ENCODE assay signal across 15 cellular contexts in the genomic region with DNA sequence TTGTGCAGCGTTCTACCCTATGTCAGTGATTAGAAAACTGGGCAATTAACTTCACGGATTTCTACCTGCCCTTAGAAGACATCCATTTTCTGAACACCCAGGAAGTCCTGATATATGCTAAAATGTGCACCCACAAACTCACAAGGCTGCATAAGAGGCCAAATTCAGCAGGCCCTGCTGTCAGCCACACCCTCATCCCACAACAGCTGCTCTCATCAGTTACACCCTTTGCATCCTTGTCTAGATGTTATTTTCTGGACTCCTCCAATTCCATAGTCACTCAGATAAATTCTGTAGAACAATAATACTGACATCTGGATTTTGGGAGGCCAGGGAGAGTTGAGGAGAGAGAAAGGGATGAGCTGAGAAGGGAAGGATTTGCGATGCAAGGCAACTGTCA.
DNase-seq lines count a peak whose midpoint lies in the region; ATAC-seq and TF ChIP-seq lines count a peak whose summit lies in the region.
"Had no signal": no experiment of that assay in that cellular context is flagged by ENCODE, and none has a peak within 500 bp of the region (broad histone marks: within the 10 kb centered on the region; RNA-seq: fewer than 3 reads in every experiment).

No MANE protein-coding gene starts in this region.

- no peak for TF ChIP-seq EP300 in esophagus muscularis mucosa (IDR thresholded peaks at IDR 0.05)

- WGBS in esophagus muscularis mucosa = 98% methylated on average over 3 of the region's 3 CpGs

- H3K4me1 Mint-ChIP-seq in natural killer cell = peaks cover 63 to 65% of the 10 kb centered on the region in 2 donors
- H3K4me1 Mint-ChIP-seq in natural killer cell treated with Interleukin-12 subunit alpha and Interleukin-12 subunit beta and Interleukin-15 and Interleukin-18, amount 100 ng/mL, for 72 hours (ENCODE audit: low read depth in 2 of 2) = peaks cover 40 to 48% of the 10 kb centered on the region in 2 donors
- peaks cover 76% of the 10 kb centered on the region for H3K4me1 Mint-ChIP-seq in nephron

- ATAC-seq in natural killer cell = no peak
- ATAC-seq in natural killer cell treated with Interleukin-12 subunit alpha and Interleukin-12 subunit beta and Interleukin-15 and Interleukin-18, amount 100 ng/mL, for 72 hours = no peak
- no peak for ATAC-seq in HG03457 (IDR thresholded peaks at IDR 0.05; ENCODE audit: unreplicated experiment)
- ATAC-seq in GM18868 (IDR thresholded peaks at IDR 0.05; ENCODE audit: unreplicated experiment) = no peak
- no peak for ATAC-seq in HG03108 (IDR thresholded peaks at IDR 0.05; ENCODE audit: unreplicated experiment)

- H3K36me3 Mint-ChIP-seq in natural killer cell (no peaks in the 10 kb centered on the region), nephron (ENCODE audit: low read depth) (no peaks in the 10 kb centered on the region)
- H3K36me3 Mint-ChIP-seq in natural killer cell treated with Interleukin-12 subunit alpha and Interleukin-12 subunit beta and Interleukin-15 and Interleukin-18, amount 100 ng/mL, for 72 hours = no peaks in the 10 kb centered on the region

- H3K4me3 Mint-ChIP-seq in natural killer cell = no peak overlapping the region
- H3K4me3 Mint-ChIP-seq in natural killer cell treated with Interleukin-12 subunit alpha and Interleukin-12 subunit beta and Interleukin-15 and Interleukin-18, amount 100 ng/mL, for 72 hours = no peak overlapping the region
- H3K4me3 Mint-ChIP-seq in nephron = peak overlapping the region in 1 of 3 experiments; percentile 2
- H3K4me3 Mint-ChIP-seq: CD4-positive, alpha-beta memory T cell had no signal

- peaks cover 13 to 43% (median 30%) of the 10 kb centered on the region in 4 donors for H3K4me1 ChIP-seq in esophagus muscularis mucosa

- H3K9me3 ChIP-seq in esophagus muscularis mucosa = no peaks in the 10 kb centered on the region
- H3K9me3 ChIP-seq: HAP-1 had no signal

- no peaks in the 10 kb centered on the region for H3K27me3 ChIP-seq in esophagus muscularis mucosa

- H3K27ac Mint-ChIP-seq in natural killer cell = peak overlapping the region; percentile 29 to 47
- H3K27ac Mint-ChIP-seq in natural killer cell treated with Interleukin-12 subunit alpha and Interleukin-12 subunit beta and Interleukin-15 and Interleukin-18, amount 100 ng/mL, for 72 hours = no peak overlapping the region
- peak overlapping the region; percentile 25 to 57 (median 48) for H3K27ac Mint-ChIP-seq in nephron

- intact Hi-C loops in natural killer cell (cut with micrococcal nuclease) (no loop called here), esophagus muscularis mucosa (cut with DNase I) (no loop called here)

- no peaks in the 10 kb centered on the region for H3K27me3 Mint-ChIP-seq in natural killer cell (ENCODE audit: low read depth in 2 of 2)
- no peaks in the 10 kb centered on the region for H3K27me3 Mint-ChIP-seq in natural killer cell treated with Interleukin-12 subunit alpha and Interleukin-12 subunit beta and Interleukin-15 and Interleukin-18, amount 100 ng/mL, for 72 hours
- peaks cover 6% of the 10 kb centered on the region for H3K27me3 Mint-ChIP-seq in nephron (ENCODE audit: low read depth)
- H3K27me3 Mint-ChIP-seq: CD4-positive, alpha-beta memory T cell had no signal

- no peak for TF ChIP-seq POLR2A in esophagus muscularis mucosa (IDR thresholded peaks at IDR 0.05; ENCODE audit: low read depth)

- H3K9me3 Mint-ChIP-seq in natural killer cell = no peaks in the 10 kb centered on the region
- no peaks in the 10 kb centered on the region for H3K9me3 Mint-ChIP-seq in natural killer cell treated with Interleukin-12 subunit alpha and Interleukin-12 subunit beta and Interleukin-15 and Interleukin-18, amount 100 ng/mL, for 72 hours
- H3K9me3 Mint-ChIP-seq in nephron = no peaks in the 10 kb centered on the region

- DNase-seq in natural killer cell (no peak), esophagus muscularis mucosa (ENCODE audit: extremely low spot score) (peak; percentile 45)
- no peak for DNase-seq in natural killer cell treated with Interleukin-12 subunit alpha and Interleukin-12 subunit beta and Interleukin-15 and Interleukin-18, amount 100 ng/mL, for 72 hours (ENCODE audit: low spot score)
- DNase-seq: 8988T; AML-193; CD4-positive, alpha-beta memory T cell; DMS79 treated with DMSO at 0.1 percent for 48 hours; GF-D8 had no signal

- no peak overlapping the region for H3K27ac ChIP-seq in esophagus muscularis mucosa (replicated peaks in 1 of 4)
- H3K27ac ChIP-seq: C4-2B, HL-60 had no signal

- no peak overlapping the region for H3K4me3 ChIP-seq in esophagus muscularis mucosa
- H3K4me3 ChIP-seq: HAP-1 had no signal

- TF ChIP-seq CTCF in natural killer cell (IDR thresholded peaks at IDR 0.05) = no peak
- TF ChIP-seq CTCF in esophagus muscularis mucosa (IDR thresholded peaks at IDR 0.05) = no peak
- TF ChIP-seq CTCF in nephron (IDR thresholded peaks at IDR 0.05; ENCODE audit: unreplicated experiment in 3 of 3) = no peak

- H3K36me3 ChIP-seq in esophagus muscularis mucosa = no peaks in the 10 kb centered on the region
- H3K36me3 ChIP-seq: HAP-1 had no signal

Comparison
In these comparisons a context has a peak if more than half of its experiments do, and no peak if none do; other contexts are left out.
1. H3K27ac Mint-ChIP-seq: peak in natural killer cell (2 of 2) and nephron (3 of 3); none in natural killer cell treated with Interleukin-12 subunit alpha and Interleukin-12 subunit beta and Interleukin-15 and Interleukin-18, amount 100 ng/mL, for 72 hours (0 of 2).